ENCODE assay signal across 2 cellular contexts in the genomic region with DNA sequence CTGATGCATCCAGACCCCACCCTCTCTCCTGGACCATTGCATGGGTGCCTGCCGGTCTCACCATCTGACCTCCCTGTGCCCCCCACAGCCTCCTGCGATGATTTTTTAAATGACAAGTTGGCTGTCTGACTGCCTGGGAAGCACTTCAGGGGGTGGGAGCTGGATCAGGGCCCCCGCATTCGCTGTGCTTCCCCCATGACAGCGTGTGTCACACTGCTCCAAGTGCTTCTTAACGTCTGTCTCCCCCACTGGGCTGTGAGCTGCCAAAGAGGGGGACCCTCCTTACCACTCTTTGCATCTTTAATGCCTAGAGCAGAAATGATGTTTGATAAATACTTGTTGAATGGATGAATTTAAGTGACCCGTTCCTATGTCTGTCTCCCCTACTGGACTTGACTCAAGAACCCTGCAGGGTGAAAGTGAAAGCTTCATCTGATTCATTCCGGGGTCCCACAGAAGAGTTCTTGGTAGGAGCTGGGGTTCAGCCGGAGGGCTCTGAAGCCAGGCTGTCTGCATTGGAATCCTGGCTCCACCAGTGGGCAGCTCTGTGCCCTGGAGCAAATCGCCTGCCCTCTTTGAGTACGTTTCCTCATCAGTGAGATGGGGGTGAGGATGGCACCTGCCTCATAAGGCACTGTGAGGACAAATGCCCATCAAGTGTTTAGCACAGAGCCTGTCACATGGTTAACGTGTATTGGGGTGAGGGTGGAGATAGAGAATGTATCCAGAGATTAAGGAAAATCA.
TF ChIP-seq lines count a peak whose summit lies in the region.

No MANE protein-coding gene starts in this region.

TF ChIP-seq in SK-N-SH treated with all-trans-retinoic acid at 6 μM for 48 hours, 23 proteins besides CTCF, POLR2A, EP300 and RAD21 (continued from another document):
- no peak for TF ChIP-seq ZFP3 (CRISPR knock-in tag; IDR thresholded peaks at IDR 0.05)
- TF ChIP-seq BACH2 (CRISPR knock-in tag; IDR thresholded peaks at IDR 0.05; ENCODE audit: borderline replicate concordance): no peak
- TF ChIP-seq CSDC2 (CRISPR knock-in tag; IDR thresholded peaks at IDR 0.05): no peak
- TF ChIP-seq PPARA (CRISPR knock-in tag; IDR thresholded peaks at IDR 0.05; ENCODE audit: borderline replicate concordance): no peak
- no peak for TF ChIP-seq ISL1 (CRISPR knock-in tag; IDR thresholded peaks at IDR 0.05)
- no peak for TF ChIP-seq OSR1 (CRISPR knock-in tag; IDR thresholded peaks at IDR 0.05)
- TF ChIP-seq ZFP30 (CRISPR knock-in tag; IDR thresholded peaks at IDR 0.05): no peak
- TF ChIP-seq GLIS3 (CRISPR knock-in tag; IDR thresholded peaks at IDR 0.05): no peak

TF ChIP-seq in SK-N-SH, 30 proteins besides CTCF, POLR2A, EP300 and RAD21 (continued from another document):
- TF ChIP-seq, protein P1, sequence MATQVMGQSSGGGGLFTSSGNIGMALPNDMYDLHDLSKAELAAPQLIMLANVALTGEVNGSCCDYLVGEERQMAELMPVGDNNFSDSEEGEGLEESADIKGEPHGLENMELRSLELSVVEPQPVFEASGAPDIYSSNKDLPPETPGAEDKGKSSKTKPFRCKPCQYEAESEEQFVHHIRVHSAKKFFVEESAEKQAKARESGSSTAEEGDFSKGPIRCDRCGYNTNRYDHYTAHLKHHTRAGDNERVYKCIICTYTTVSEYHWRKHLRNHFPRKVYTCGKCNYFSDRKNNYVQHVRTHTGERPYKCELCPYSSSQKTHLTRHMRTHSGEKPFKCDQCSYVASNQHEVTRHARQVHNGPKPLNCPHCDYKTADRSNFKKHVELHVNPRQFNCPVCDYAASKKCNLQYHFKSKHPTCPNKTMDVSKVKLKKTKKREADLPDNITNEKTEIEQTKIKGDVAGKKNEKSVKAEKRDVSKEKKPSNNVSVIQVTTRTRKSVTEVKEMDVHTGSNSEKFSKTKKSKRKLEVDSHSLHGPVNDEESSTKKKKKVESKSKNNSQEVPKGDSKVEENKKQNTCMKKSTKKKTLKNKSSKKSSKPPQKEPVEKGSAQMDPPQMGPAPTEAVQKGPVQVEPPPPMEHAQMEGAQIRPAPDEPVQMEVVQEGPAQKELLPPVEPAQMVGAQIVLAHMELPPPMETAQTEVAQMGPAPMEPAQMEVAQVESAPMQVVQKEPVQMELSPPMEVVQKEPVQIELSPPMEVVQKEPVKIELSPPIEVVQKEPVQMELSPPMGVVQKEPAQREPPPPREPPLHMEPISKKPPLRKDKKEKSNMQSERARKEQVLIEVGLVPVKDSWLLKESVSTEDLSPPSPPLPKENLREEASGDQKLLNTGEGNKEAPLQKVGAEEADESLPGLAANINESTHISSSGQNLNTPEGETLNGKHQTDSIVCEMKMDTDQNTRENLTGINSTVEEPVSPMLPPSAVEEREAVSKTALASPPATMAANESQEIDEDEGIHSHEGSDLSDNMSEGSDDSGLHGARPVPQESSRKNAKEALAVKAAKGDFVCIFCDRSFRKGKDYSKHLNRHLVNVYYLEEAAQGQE (IDR thresholded peaks at IDR 0.05; ENCODE audit: low read depth, low read length): no peak
- TF ChIP-seq NRF1 (IDR thresholded peaks at IDR 0.05; ENCODE audit: low read depth, low read length) (no peak), ZBTB33 (IDR thresholded peaks at IDR 0.05; ENCODE audit: borderline replicate concordance, low read depth) (no peak), FOSL2 (IDR thresholded peaks at IDR 0.05; ENCODE audit: borderline replicate concordance, low read depth) (no peak), JUND (IDR thresholded peaks at IDR 0.05) (no peak), TCF12 (IDR thresholded peaks at IDR 0.05) (no peak)
